25 cellular contexts compared by ENCODE assay signal in the genomic region with DNA sequence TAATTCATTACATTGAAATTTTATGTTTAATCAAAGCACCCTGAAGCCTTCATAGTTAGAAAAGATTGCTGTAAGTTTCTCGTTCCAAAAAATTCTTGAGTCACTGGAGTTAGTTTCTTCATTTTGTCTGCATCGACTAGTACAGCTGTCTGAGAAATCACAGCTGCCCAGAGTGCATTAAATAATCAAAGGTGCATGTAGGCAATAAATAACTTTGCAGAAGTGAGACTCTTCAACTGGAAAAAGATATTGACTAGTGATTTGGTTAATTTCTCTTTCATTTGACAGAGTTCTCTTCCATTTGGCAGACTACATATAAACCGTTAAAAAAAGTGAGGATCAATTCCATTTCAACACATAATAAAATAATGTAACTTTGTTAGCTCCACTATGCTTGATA.
"Had no signal": no experiment of that assay in that cellular context is flagged by ENCODE, and none has a peak within 500 bp of the region (broad histone marks: within the 10 kb centered on the region; RNA-seq: fewer than 3 reads in every experiment).

No MANE protein-coding gene starts in this region.

- H3K4me1 Mint-ChIP-seq: activated B cell treated with CpG ODN at 0.5 μM for 24 hours; activated CD4-positive, alpha-beta T cell treated with anti-CD3 and anti-CD28 coated beads for 36 hours; central memory CD8-positive, alpha-beta T cell; immature natural killer cell; naive thymus-derived CD4-positive, alpha-beta T cell; neural crest cell had no signal

- H3K9me3 Mint-ChIP-seq: activated B cell treated with CpG ODN at 0.5 μM for 24 hours, neural crest cell had no signal

- ATAC-seq: activated CD4-positive, alpha-beta T cell treated with anti-CD3 and anti-CD28 coated beads for 36 hours; esophagus mucosa; left lung; naive thymus-derived CD4-positive, alpha-beta T cell; right lobe of liver had no signal

- H3K4me3 Mint-ChIP-seq: activated B cell treated with CpG ODN at 0.5 μM for 24 hours; activated CD4-positive, alpha-beta T cell treated with anti-CD3 and anti-CD28 coated beads for 36 hours; activated naive CD8-positive, alpha-beta T cell; activated T-cell treated with anti-CD3 and anti-CD28 coated beads, Interleukin-2, amount 50 U/mL, for 24 hours; central memory CD8-positive, alpha-beta T cell; immature natural killer cell; naive thymus-derived CD4-positive, alpha-beta T cell; neural crest cell; stimulated activated naive CD8-positive, alpha-beta T cell treated with anti-CD3 and anti-CD28 coated beads, Interleukin-15, Interleukin-2, amounts not matched to agents 100 ng/mL and 50 ng/mL, for 24 hours had no signal

- DNase-seq: activated B cell treated with CpG ODN at 0.5 μM for 24 hours; activated CD4-positive, alpha-beta T cell treated with anti-CD3 and anti-CD28 coated beads for 36 hours; activated CD4-positive, alpha-beta T cell treated with anti-CD3 and anti-CD28 coated beads, Interleukin-2, amount 50 U/mL, for 4 hours; activated CD8-positive, alpha-beta memory T cell treated with anti-CD3 and anti-CD28 coated beads for 24 hours; activated CD8-positive, alpha-beta memory T cell treated with anti-CD3 and anti-CD28 coated beads, Interleukin-2, amount 50 U/mL, for 4 hours; activated naive CD4-positive, alpha-beta T cell; activated T-cell treated with anti-CD3 and anti-CD28 coated beads, Interleukin-2, amount 50 U/mL, for 24 hours; effector memory CD4-positive, alpha-beta T cell; foreskin melanocyte; immature natural killer cell; kidney glomerular epithelial cell; left lung; naive thymus-derived CD4-positive, alpha-beta T cell; occipital lobe; right lobe of liver; stimulated activated CD4-positive, alpha-beta T cell treated with anti-CD3 and anti-CD28 coated beads, Interleukin-1b, Interleukin-23, amount 100 ng/mL, for 48 hours; transverse colon had no signal

- H3K27ac Mint-ChIP-seq: activated B cell treated with CpG ODN at 0.5 μM for 24 hours; activated CD4-positive, alpha-beta T cell treated with anti-CD3 and anti-CD28 coated beads for 36 hours; activated naive CD8-positive, alpha-beta T cell; activated T-cell treated with anti-CD3 and anti-CD28 coated beads, Interleukin-2, amount 50 U/mL, for 24 hours; activated T-helper 2 cell treated with anti-CD3 and anti-CD28 coated beads, Interferon-gamma antibody, Interleukin-2, Interleukin-4, amounts not matched to agents 10 μg/mL and 5 μg/mL and 100 μg/mL, durations not matched to agents 14 hours and 24 hours and 36 hours; immature natural killer cell; naive thymus-derived CD4-positive, alpha-beta T cell; stimulated activated naive CD8-positive, alpha-beta T cell treated with anti-CD3 and anti-CD28 coated beads, Interleukin-15, Interleukin-2, amounts not matched to agents 100 ng/mL and 50 ng/mL, for 24 hours had no signal

- H3K36me3 Mint-ChIP-seq: activated naive CD8-positive, alpha-beta T cell; immature natural killer cell; naive thymus-derived CD4-positive, alpha-beta T cell had no signal

- H3K27ac ChIP-seq: left lung, right lobe of liver, skin epidermis, suprapubic skin, transverse colon had no signal

- H3K27me3 Mint-ChIP-seq: activated B cell treated with CpG ODN at 0.5 μM for 24 hours; activated CD4-positive, alpha-beta T cell treated with anti-CD3 and anti-CD28 coated beads for 36 hours; activated naive CD8-positive, alpha-beta T cell; activated T-cell treated with anti-CD3 and anti-CD28 coated beads, Interleukin-2, amount 50 U/mL, for 24 hours; central memory CD8-positive, alpha-beta T cell; naive thymus-derived CD4-positive, alpha-beta T cell; stimulated activated naive CD8-positive, alpha-beta T cell treated with anti-CD3 and anti-CD28 coated beads, Interleukin-15, Interleukin-2, amounts not matched to agents 100 ng/mL and 50 ng/mL, for 24 hours had no signal
